1 cellular context compared by ENCODE assay signal in the genomic region with DNA sequence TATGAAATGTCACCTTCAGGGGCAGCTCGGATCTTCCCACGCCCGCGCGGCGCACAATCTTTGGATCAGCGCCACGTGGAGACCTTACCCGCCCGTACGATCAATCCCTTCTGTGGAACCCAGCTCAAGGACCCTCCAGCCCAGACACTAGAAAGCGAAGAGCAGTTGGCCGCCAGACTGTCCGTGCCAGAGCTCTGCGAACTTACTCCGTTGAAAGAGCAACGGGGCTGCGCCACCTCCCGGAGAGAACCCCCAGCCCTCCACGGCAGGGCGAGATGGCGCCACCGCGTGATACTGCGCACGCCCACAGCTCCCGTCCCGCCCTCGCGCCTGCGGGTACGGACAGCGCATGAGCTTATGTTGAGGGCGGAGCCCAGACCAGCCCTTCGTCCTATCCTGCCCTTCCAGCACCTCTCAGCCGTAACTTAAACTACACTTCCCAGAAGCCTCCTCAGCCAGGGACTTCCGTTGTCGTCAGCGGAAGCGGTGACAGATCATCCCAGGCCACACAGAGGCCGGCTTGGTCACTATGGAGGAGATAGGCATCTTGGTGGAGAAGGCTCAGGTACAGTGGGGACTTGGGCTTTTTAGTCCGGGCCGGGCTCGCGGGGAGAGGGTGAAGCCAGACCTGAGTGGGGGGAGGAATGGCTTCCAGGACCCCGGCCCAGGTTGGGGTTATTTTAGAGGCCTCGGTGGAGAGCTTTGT.
TF ChIP-seq lines count a peak whose summit lies in the region.

A gene (plus strand): TSS at position 492 of the 706 bp plus-strand sequence. CDS start 38 bp downstream, at position 530.

TF ChIP-seq in K562, 482 proteins besides CTCF, POLR2A, EP300 and RAD21 (continued from another document and continues in another):
- TF ChIP-seq, protein P1, sequence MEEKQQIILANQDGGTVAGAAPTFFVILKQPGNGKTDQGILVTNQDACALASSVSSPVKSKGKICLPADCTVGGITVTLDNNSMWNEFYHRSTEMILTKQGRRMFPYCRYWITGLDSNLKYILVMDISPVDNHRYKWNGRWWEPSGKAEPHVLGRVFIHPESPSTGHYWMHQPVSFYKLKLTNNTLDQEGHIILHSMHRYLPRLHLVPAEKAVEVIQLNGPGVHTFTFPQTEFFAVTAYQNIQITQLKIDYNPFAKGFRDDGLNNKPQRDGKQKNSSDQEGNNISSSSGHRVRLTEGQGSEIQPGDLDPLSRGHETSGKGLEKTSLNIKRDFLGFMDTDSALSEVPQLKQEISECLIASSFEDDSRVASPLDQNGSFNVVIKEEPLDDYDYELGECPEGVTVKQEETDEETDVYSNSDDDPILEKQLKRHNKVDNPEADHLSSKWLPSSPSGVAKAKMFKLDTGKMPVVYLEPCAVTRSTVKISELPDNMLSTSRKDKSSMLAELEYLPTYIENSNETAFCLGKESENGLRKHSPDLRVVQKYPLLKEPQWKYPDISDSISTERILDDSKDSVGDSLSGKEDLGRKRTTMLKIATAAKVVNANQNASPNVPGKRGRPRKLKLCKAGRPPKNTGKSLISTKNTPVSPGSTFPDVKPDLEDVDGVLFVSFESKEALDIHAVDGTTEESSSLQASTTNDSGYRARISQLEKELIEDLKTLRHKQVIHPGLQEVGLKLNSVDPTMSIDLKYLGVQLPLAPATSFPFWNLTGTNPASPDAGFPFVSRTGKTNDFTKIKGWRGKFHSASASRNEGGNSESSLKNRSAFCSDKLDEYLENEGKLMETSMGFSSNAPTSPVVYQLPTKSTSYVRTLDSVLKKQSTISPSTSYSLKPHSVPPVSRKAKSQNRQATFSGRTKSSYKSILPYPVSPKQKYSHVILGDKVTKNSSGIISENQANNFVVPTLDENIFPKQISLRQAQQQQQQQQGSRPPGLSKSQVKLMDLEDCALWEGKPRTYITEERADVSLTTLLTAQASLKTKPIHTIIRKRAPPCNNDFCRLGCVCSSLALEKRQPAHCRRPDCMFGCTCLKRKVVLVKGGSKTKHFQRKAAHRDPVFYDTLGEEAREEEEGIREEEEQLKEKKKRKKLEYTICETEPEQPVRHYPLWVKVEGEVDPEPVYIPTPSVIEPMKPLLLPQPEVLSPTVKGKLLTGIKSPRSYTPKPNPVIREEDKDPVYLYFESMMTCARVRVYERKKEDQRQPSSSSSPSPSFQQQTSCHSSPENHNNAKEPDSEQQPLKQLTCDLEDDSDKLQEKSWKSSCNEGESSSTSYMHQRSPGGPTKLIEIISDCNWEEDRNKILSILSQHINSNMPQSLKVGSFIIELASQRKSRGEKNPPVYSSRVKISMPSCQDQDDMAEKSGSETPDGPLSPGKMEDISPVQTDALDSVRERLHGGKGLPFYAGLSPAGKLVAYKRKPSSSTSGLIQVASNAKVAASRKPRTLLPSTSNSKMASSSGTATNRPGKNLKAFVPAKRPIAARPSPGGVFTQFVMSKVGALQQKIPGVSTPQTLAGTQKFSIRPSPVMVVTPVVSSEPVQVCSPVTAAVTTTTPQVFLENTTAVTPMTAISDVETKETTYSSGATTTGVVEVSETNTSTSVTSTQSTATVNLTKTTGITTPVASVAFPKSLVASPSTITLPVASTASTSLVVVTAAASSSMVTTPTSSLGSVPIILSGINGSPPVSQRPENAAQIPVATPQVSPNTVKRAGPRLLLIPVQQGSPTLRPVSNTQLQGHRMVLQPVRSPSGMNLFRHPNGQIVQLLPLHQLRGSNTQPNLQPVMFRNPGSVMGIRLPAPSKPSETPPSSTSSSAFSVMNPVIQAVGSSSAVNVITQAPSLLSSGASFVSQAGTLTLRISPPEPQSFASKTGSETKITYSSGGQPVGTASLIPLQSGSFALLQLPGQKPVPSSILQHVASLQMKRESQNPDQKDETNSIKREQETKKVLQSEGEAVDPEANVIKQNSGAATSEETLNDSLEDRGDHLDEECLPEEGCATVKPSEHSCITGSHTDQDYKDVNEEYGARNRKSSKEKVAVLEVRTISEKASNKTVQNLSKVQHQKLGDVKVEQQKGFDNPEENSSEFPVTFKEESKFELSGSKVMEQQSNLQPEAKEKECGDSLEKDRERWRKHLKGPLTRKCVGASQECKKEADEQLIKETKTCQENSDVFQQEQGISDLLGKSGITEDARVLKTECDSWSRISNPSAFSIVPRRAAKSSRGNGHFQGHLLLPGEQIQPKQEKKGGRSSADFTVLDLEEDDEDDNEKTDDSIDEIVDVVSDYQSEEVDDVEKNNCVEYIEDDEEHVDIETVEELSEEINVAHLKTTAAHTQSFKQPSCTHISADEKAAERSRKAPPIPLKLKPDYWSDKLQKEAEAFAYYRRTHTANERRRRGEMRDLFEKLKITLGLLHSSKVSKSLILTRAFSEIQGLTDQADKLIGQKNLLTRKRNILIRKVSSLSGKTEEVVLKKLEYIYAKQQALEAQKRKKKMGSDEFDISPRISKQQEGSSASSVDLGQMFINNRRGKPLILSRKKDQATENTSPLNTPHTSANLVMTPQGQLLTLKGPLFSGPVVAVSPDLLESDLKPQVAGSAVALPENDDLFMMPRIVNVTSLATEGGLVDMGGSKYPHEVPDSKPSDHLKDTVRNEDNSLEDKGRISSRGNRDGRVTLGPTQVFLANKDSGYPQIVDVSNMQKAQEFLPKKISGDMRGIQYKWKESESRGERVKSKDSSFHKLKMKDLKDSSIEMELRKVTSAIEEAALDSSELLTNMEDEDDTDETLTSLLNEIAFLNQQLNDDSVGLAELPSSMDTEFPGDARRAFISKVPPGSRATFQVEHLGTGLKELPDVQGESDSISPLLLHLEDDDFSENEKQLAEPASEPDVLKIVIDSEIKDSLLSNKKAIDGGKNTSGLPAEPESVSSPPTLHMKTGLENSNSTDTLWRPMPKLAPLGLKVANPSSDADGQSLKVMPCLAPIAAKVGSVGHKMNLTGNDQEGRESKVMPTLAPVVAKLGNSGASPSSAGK (IDR thresholded peaks at IDR 0.05), result peak; percentile 88
- TF ChIP-seq, protein P2, sequence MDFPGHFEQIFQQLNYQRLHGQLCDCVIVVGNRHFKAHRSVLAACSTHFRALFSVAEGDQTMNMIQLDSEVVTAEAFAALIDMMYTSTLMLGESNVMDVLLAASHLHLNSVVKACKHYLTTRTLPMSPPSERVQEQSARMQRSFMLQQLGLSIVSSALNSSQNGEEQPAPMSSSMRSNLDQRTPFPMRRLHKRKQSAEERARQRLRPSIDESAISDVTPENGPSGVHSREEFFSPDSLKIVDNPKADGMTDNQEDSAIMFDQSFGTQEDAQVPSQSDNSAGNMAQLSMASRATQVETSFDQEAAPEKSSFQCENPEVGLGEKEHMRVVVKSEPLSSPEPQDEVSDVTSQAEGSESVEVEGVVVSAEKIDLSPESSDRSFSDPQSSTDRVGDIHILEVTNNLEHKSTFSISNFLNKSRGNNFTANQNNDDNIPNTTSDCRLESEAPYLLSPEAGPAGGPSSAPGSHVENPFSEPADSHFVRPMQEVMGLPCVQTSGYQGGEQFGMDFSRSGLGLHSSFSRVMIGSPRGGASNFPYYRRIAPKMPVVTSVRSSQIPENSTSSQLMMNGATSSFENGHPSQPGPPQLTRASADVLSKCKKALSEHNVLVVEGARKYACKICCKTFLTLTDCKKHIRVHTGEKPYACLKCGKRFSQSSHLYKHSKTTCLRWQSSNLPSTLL (IDR thresholded peaks at IDR 0.05), result no peak
- TF ChIP-seq ZNF717 (CRISPR knock-in tag; IDR thresholded peaks at IDR 0.05) (no peak), PRMT5 (CRISPR knock-in tag; IDR thresholded peaks at IDR 0.05) (no peak), ZNF766 (CRISPR knock-in tag; conservative IDR thresholded peaks at IDR 0.05) (0 out of 2 replicates have a peak, but pooled peaks have one; percentile 55), ELF4 (CRISPR knock-in tag; IDR thresholded peaks at IDR 0.05) (0 out of 2 replicates have a peak, but pooled peaks have one; percentile 10), RBM34 (IDR thresholded peaks at IDR 0.05; ENCODE audit: borderline replicate concordance, insufficient read depth, low read length) (no peak), ZNF445 (CRISPR knock-in tag; IDR thresholded peaks at IDR 0.05; ENCODE audit: low read depth) (no peak), NR2F6 (CRISPR knock-in tag; IDR thresholded peaks at IDR 0.05) (no peak), ZFP30 (CRISPR knock-in tag; IDR thresholded peaks at IDR 0.05; ENCODE audit: borderline replicate concordance) (no peak), RBM14 (IDR thresholded peaks at IDR 0.05; ENCODE audit: borderline replicate concordance, insufficient read depth, low read depth, low read length) (no peak), HNRNPK (IDR thresholded peaks at IDR 0.05; ENCODE audit: low read depth, low read length, poor library complexity, severe bottlenecking) (no peak), THRAP3 (IDR thresholded peaks at IDR 0.05; ENCODE audit: borderline replicate concordance) (no peak), ATF1 (CRISPR knock-in tag; IDR thresholded peaks at IDR 0.05) (no peak), ATF1 (tag; IDR thresholded peaks at IDR 0.05) (peak; percentile 97), BRF1 (IDR thresholded peaks at IDR 0.05; ENCODE audit: borderline replicate concordance, extremely low read depth, insufficient read length) (no peak), SIN3B (IDR thresholded peaks at IDR 0.05; ENCODE audit: low read depth) (0 out of 2 replicates have a peak, but pooled peaks have one; percentile 54), POLR2AphosphoS5 (IDR thresholded peaks at IDR 0.05; ENCODE audit: control insufficient read depth, insufficient read depth, low read depth, low read length) (peak; percentile 83)
- TF ChIP-seq, protein P3, sequence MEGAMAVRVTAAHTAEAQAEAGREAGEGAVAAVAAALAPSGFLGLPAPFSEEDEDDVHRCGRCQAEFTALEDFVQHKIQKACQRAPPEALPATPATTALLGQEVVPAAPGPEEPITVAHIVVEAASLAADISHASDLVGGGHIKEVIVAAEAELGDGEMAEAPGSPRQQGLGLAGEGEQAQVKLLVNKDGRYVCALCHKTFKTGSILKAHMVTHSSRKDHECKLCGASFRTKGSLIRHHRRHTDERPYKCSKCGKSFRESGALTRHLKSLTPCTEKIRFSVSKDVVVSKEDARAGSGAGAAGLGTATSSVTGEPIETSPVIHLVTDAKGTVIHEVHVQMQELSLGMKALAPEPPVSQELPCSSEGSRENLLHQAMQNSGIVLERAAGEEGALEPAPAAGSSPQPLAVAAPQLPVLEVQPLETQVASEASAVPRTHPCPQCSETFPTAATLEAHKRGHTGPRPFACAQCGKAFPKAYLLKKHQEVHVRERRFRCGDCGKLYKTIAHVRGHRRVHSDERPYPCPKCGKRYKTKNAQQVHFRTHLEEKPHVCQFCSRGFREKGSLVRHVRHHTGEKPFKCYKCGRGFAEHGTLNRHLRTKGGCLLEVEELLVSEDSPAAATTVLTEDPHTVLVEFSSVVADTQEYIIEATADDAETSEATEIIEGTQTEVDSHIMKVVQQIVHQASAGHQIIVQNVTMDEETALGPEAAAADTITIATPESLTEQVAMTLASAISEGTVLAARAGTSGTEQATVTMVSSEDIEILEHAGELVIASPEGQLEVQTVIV (CRISPR knock-in tag; IDR thresholded peaks at IDR 0.05; ENCODE audit: borderline replicate concordance), result no peak
- TF ChIP-seq, protein P4, sequence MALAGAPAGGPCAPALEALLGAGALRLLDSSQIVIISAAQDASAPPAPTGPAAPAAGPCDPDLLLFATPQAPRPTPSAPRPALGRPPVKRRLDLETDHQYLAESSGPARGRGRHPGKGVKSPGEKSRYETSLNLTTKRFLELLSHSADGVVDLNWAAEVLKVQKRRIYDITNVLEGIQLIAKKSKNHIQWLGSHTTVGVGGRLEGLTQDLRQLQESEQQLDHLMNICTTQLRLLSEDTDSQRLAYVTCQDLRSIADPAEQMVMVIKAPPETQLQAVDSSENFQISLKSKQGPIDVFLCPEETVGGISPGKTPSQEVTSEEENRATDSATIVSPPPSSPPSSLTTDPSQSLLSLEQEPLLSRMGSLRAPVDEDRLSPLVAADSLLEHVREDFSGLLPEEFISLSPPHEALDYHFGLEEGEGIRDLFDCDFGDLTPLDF (CRISPR knock-in tag; IDR thresholded peaks at IDR 0.05), result peak; percentile 87
- TF ChIP-seq, protein P5, sequence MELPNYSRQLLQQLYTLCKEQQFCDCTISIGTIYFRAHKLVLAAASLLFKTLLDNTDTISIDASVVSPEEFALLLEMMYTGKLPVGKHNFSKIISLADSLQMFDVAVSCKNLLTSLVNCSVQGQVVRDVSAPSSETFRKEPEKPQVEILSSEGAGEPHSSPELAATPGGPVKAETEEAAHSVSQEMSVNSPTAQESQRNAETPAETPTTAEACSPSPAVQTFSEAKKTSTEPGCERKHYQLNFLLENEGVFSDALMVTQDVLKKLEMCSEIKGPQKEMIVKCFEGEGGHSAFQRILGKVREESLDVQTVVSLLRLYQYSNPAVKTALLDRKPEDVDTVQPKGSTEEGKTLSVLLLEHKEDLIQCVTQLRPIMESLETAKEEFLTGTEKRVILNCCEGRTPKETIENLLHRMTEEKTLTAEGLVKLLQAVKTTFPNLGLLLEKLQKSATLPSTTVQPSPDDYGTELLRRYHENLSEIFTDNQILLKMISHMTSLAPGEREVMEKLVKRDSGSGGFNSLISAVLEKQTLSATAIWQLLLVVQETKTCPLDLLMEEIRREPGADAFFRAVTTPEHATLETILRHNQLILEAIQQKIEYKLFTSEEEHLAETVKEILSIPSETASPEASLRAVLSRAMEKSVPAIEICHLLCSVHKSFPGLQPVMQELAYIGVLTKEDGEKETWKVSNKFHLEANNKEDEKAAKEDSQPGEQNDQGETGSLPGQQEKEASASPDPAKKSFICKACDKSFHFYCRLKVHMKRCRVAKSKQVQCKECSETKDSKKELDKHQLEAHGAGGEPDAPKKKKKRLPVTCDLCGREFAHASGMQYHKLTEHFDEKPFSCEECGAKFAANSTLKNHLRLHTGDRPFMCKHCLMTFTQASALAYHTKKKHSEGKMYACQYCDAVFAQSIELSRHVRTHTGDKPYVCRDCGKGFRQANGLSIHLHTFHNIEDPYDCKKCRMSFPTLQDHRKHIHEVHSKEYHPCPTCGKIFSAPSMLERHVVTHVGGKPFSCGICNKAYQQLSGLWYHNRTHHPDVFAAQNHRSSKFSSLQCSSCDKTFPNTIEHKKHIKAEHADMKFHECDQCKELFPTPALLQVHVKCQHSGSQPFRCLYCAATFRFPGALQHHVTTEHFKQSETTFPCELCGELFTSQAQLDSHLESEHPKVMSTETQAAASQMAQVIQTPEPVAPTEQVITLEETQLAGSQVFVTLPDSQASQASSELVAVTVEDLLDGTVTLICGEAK (IDR thresholded peaks at IDR 0.05), result peak; percentile 98
- TF ChIP-seq, protein P5 (CRISPR knock-in tag; IDR thresholded peaks at IDR 0.05), result no peak
